32 cellular contexts compared by ENCODE assay signal in the genomic region with DNA sequence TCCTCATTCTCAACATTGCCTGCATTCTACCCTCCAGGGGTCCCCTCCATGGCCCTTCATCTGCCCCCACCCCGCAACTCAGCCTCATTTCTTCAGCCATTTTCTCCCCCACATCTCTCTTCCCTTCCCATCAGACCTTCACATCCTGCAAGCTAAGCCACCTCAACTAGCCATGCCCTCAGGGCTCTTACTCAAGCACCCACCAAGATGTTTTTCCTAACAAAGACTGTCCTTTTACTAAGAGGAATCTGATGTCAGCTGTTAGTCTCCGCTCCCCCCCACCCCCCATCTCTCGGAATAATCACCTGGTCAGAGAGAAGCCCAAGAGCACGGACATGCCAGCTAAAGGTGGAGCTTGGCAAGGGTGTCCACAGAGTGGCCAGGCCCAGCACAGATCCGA. TPM values are rescaled to one million over a fixed set of nuclear protein-coding genes. Genes with fewer than 3 reads are reported as not detected.
DNase-seq lines count a peak whose midpoint lies in the region; ATAC-seq and TF ChIP-seq lines count a peak whose summit lies in the region.
"Had no signal": no experiment of that assay in that cellular context is flagged by ENCODE, and none has a peak within 500 bp of the region (broad histone marks: within the 10 kb centered on the region; RNA-seq: fewer than 3 reads in every experiment).

No MANE protein-coding gene starts in this region.

- no peak overlapping the region for H2AFZ ChIP-seq in HCT116 (ENCODE audit: low read depth, low read length, poor library complexity, severe bottlenecking)

- no peak overlapping the region for H3K4me3 ChIP-seq in CD8-positive, alpha-beta T cell (ENCODE audit: low read depth, low read length)
- H3K4me3 ChIP-seq in HCT116 (replicated peaks in 1 of 2; ENCODE audit: low read depth in 1 of 2, low read length in 2 of 2) (no peak overlapping the region), mesendoderm (ENCODE audit: low read length) (no peak overlapping the region)
- H3K4me3 ChIP-seq: cardiac muscle cell, colonic mucosa, K562, MG63, prostate gland, sigmoid colon, SJCRH30, transverse colon had no signal

- H2BK15ac ChIP-seq in mesendoderm (replicated peaks; ENCODE audit: low read depth), result no peak overlapping the region

- no peak overlapping the region for H2BK5ac ChIP-seq in mesendoderm (ENCODE audit: low read length)

- TF ChIP-seq POLR2A in HCT116 (IDR thresholded peaks at IDR 0.05; ENCODE audit: borderline replicate concordance, extremely low read depth, insufficient read depth, insufficient read length), result no peak

- H3K79me2 ChIP-seq in HCT116 (ENCODE audit: insufficient read depth, low read length) (peaks cover 71% of the 10 kb centered on the region), mesendoderm (ENCODE audit: control insufficient read depth, insufficient read depth, low read length) (peaks cover 14% of the 10 kb centered on the region)

- no peaks in the 10 kb centered on the region for H4K20me1 ChIP-seq in HCT116 (ENCODE audit: insufficient read depth)

- no peaks in the 10 kb centered on the region for H3K9me3 ChIP-seq in CD8-positive, alpha-beta T cell (ENCODE audit: low read length)
- H3K9me3 ChIP-seq in HCT116 (ENCODE audit: control insufficient read depth in 1 of 2, insufficient read depth in 1 of 2, low read depth in 1 of 2, low read length in 2 of 2), result no peaks in the 10 kb centered on the region
- H3K9me3 ChIP-seq: colonic mucosa, MG63, prostate gland, sigmoid colon, transverse colon had no signal

- H3K9me3 Mint-ChIP-seq in CD8-positive, alpha-beta T cell, result peaks cover 2% of the 10 kb centered on the region
- no peaks in the 10 kb centered on the region for H3K9me3 Mint-ChIP-seq in type B pancreatic cell
- H3K9me3 Mint-ChIP-seq: activated T-helper 2 cell treated with anti-CD3 and anti-CD28 coated beads, Interferon-gamma antibody, Interleukin-2, Interleukin-4, amounts not matched to agents 10 μg/mL and 5 μg/mL and 100 μg/mL, durations not matched to agents 14 hours and 24 hours and 36 hours; immature natural killer cell had no signal

- peaks cover 19% of the 10 kb centered on the region for H3K79me1 ChIP-seq in mesendoderm (ENCODE audit: low read length)

- peaks cover 54% of the 10 kb centered on the region for H3K4me1 Mint-ChIP-seq in CD8-positive, alpha-beta T cell (ENCODE audit: low read depth)
- H3K4me1 Mint-ChIP-seq in type B pancreatic cell (ENCODE audit: unreplicated experiment), result peaks cover 25% of the 10 kb centered on the region

- no peaks in the 10 kb centered on the region for H3K27me3 ChIP-seq in CD8-positive, alpha-beta T cell (ENCODE audit: insufficient read depth, low read length)
- H3K27me3 ChIP-seq in HCT116 (ENCODE audit: insufficient read depth, low read length) (no peaks in the 10 kb centered on the region), mesendoderm (ENCODE audit: insufficient read depth, low read length, poor library complexity) (no peaks in the 10 kb centered on the region)
- H3K27me3 ChIP-seq: cardiac muscle cell, colonic mucosa, MG63, sigmoid colon, SJCRH30, transverse colon had no signal

- H3K36me3 Mint-ChIP-seq in CD8-positive, alpha-beta T cell, result peaks cover 41% of the 10 kb centered on the region
- peaks cover 22% of the 10 kb centered on the region for H3K36me3 Mint-ChIP-seq in type B pancreatic cell

- peaks cover 12% of the 10 kb centered on the region for H3K36me3 ChIP-seq in CD8-positive, alpha-beta T cell (ENCODE audit: insufficient read depth, low read length)
- no peaks in the 10 kb centered on the region for H3K36me3 ChIP-seq in HCT116 (ENCODE audit: control insufficient read depth in 1 of 2, insufficient read depth in 2 of 2, low read length in 2 of 2)
- H3K36me3 ChIP-seq in mesendoderm (ENCODE audit: control insufficient read depth, insufficient read depth, low read length), result no peaks in the 10 kb centered on the region
- H3K36me3 ChIP-seq: cardiac muscle cell, SJCRH30 had no signal

- no peak overlapping the region for H3K56ac ChIP-seq in mesendoderm (ENCODE audit: low read length)

- RAD21 ChIA-PET in HCT116 (lab: Charles Lee; ENCODE audit: low non-redundant PET in 1 of 2, low total read pairs in 2 of 2, uncharacterized antibody in 2 of 2, unreplicated experiment in 2 of 2), result no interaction called here

- H4K8ac ChIP-seq in mesendoderm (ENCODE audit: low read depth, low read length), result no peak overlapping the region

- no peak overlapping the region for H3K18ac ChIP-seq in mesendoderm (ENCODE audit: low read length)

- no peak for TF ChIP-seq CTCF in CD8-positive, alpha-beta T cell (IDR thresholded peaks at IDR 0.05)
- TF ChIP-seq CTCF in HCT116 (IDR thresholded peaks at IDR 0.05 in 2 of 3, conservative IDR thresholded peaks at IDR 0.05 in 1 of 3; ENCODE audit: borderline replicate concordance in 1 of 3, insufficient read depth in 1 of 3, low read depth in 2 of 3, low read length in 2 of 3), result no peak
- no peak for TF ChIP-seq CTCF in type B pancreatic cell (conservative IDR thresholded peaks at IDR 0.05)

- no peak overlapping the region for H4K5ac ChIP-seq in mesendoderm (ENCODE audit: low read length)

- no peaks in the 10 kb centered on the region for H3K9me2 ChIP-seq in HCT116 (ENCODE audit: insufficient read depth)

- no peak for ATAC-seq in CD8-positive, alpha-beta T cell
- ATAC-seq in HCT116 (no peak), left lobe of liver (no peak), HG02938 (IDR thresholded peaks at IDR 0.05; ENCODE audit: unreplicated experiment) (no peak)
- ATAC-seq: activated CD4-positive, alpha-beta T cell treated with anti-CD3 and anti-CD28 coated beads for 36 hours; K562 had no signal

- peak overlapping the region; percentile 2; the same call in 1 of the 2 replicates for H3K9ac ChIP-seq in HCT116 (ENCODE audit: low read length)
- H3K9ac ChIP-seq in mesendoderm (ENCODE audit: low read length), result no peak overlapping the region

- no peak overlapping the region for H3K27ac ChIP-seq in CD8-positive, alpha-beta T cell (ENCODE audit: low read depth, low read length)
- H3K27ac ChIP-seq in HCT116 (ENCODE audit: low read depth, low read length) (no peak overlapping the region), mesendoderm (ENCODE audit: low read depth, low read length) (no peak overlapping the region)
- H3K27ac ChIP-seq: cardiac muscle cell, colonic mucosa, prostate gland, sigmoid colon, SJCRH30, transverse colon, VCaP had no signal

- intact Hi-C loops in CD8-positive, alpha-beta T cell (cut with DNase I, micrococcal nuclease), result loop anchor here in 1 of 2 experiments (10.0 kb wide), 2 partner anchors 557 to 563 kb away; partner anchors contain the start of genes NDUFA10 and PASK
- intact Hi-C loops in HCT116 (cut with micrococcal nuclease), result no loop called here

- no peak overlapping the region for H2BK120ac ChIP-seq in mesendoderm (ENCODE audit: low read depth, low read length)

- no CpG with 5 or more reads among the region's 5 CpGs for WGBS in mesendoderm (ENCODE audit: extremely low coverage, insufficient coverage, low lambda C conversion rate)

- DNase-seq in CD8-positive, alpha-beta T cell, result no peak
- no peak for DNase-seq in HCT116 (ENCODE audit: low read depth, low spot score)
- DNase-seq in RPMI7951 (ENCODE audit: low read depth), result peak; percentile 81
- DNase-seq in mesendoderm, result peak; percentile 61
- no peak for DNase-seq in left lobe of liver (ENCODE audit: low spot score)
- DNase-seq in type B pancreatic cell (ENCODE audit: extremely low spot score, unreplicated experiment), result no peak
- DNase-seq: activated CD4-positive, alpha-beta T cell treated with anti-CD3 and anti-CD28 coated beads for 36 hours; activated naive CD8-positive, alpha-beta T cell treated with anti-CD3 and anti-CD28 coated beads for 36 hours; aorta; C1 segment of cervical spinal cord; colonic mucosa; effector CD8-positive, alpha-beta T cell; erythroblast; immature natural killer cell; mesenchymal stem cell; MG63; NCI-H1105 treated with DMSO at 0.1 percent for 48 hours; NCI-H2029; NCI-H524 treated with DMSO at 0.1 percent for 48 hours; sigmoid colon; SJCRH30; stimulated activated CD4-positive, alpha-beta T cell treated with anti-CD3 and anti-CD28 coated beads, Interleukin-4, amount 100 ng/mL, for 24 hours; T-helper 9 cell; transverse colon had no signal

- no peaks in the 10 kb centered on the region for H3K27me3 Mint-ChIP-seq in CD8-positive, alpha-beta T cell (ENCODE audit: low read depth)
- H3K27me3 Mint-ChIP-seq in type B pancreatic cell, result no peaks in the 10 kb centered on the region
- H3K27me3 Mint-ChIP-seq: activated CD4-positive, alpha-beta T cell treated with anti-CD3 and anti-CD28 coated beads for 36 hours; activated naive CD8-positive, alpha-beta T cell treated with anti-CD3 and anti-CD28 coated beads for 36 hours had no signal

- H3K4me3 Mint-ChIP-seq in CD8-positive, alpha-beta T cell, result no peak overlapping the region
- no peak overlapping the region for H3K4me3 Mint-ChIP-seq in type B pancreatic cell
- H3K4me3 Mint-ChIP-seq: activated CD4-positive, alpha-beta T cell treated with anti-CD3 and anti-CD28 coated beads for 36 hours; activated naive CD8-positive, alpha-beta T cell treated with anti-CD3 and anti-CD28 coated beads for 36 hours had no signal

- no peak overlapping the region for H2AK5ac ChIP-seq in mesendoderm (ENCODE audit: low read length)

- TF ChIP-seq RAD21 in HCT116 (IDR thresholded peaks at IDR 0.05; ENCODE audit: low read depth), result no peak

- peak overlapping the region; percentile 49 for H3K27ac Mint-ChIP-seq in CD8-positive, alpha-beta T cell
- no peak overlapping the region for H3K27ac Mint-ChIP-seq in type B pancreatic cell
- H3K27ac Mint-ChIP-seq: activated CD4-positive, alpha-beta T cell treated with anti-CD3 and anti-CD28 coated beads for 36 hours; activated naive CD8-positive, alpha-beta T cell treated with anti-CD3 and anti-CD28 coated beads for 36 hours; activated T-helper 2 cell treated with anti-CD3 and anti-CD28 coated beads, Interferon-gamma antibody, Interleukin-2, Interleukin-4, amounts not matched to agents 10 μg/mL and 5 μg/mL and 100 μg/mL, durations not matched to agents 14 hours and 24 hours and 36 hours had no signal

- H3K23ac ChIP-seq in mesendoderm (ENCODE audit: low read length), result no peak overlapping the region

- H3K4me1 ChIP-seq in CD8-positive, alpha-beta T cell (ENCODE audit: insufficient read depth, low read length), result peaks cover 40% of the 10 kb centered on the region
- H3K4me1 ChIP-seq in HCT116 (ENCODE audit: control insufficient read depth in 1 of 2, insufficient read depth in 2 of 2, low read length in 2 of 2) (peaks cover 46 to 62% of the 10 kb centered on the region in 2 experiments), mesendoderm (ENCODE audit: control insufficient read depth, low read depth, low read length) (peaks cover 5% of the 10 kb centered on the region)

- no peak overlapping the region for H3K4ac ChIP-seq in mesendoderm (ENCODE audit: low read depth, low read length)

- BruUV-seq in HCT116 (replicated peaks; lab: Mats Ljungman, UMichigan), result no TSS peak

- CTCF ChIA-PET in CD8-positive, alpha-beta T cell (lab: Charles Lee), result interaction anchor here (1.1 kb wide), 2 partner anchors 10 to 68 kb away, joined by 3 read pairs; no protein-coding TSS in a partner anchor
- CTCF ChIA-PET in HCT116 (lab: Charles Lee), result interaction anchor here (1.2 kb wide), 1 partner anchor 16 kb away, joined by 3 read pairs; no protein-coding TSS in a partner anchor

- H3K4me2 ChIP-seq in HCT116 (ENCODE audit: low read length) (no peak overlapping the region), mesendoderm (ENCODE audit: low read length) (no peak overlapping the region)

- POLR2A ChIA-PET in CD8-positive, alpha-beta T cell (lab: Charles Lee), result no interaction called here
- POLR2A ChIA-PET in HCT116 (lab: Charles Lee), result no interaction called here

RNA-seq across cellular contexts. Expression of gene CAPN10, which starts 4.7 kb away (rescaled TPM):
- total RNA-seq in CD8-positive, alpha-beta T cell, result 10 to 100 TPM; 65.9 to 68.9 TPM
- total RNA-seq in HCT116 (2021; ENCODE audit: unreplicated experiment) (40.7 TPM), left lobe of liver (13.7 TPM), type B pancreatic cell (ENCODE audit: low replicate concordance) (36.3 and 55.2 TPM in 2 replicates)
- polyA plus RNA-seq in HCT116 (2012), result 22.2 and 24.0 TPM in 2 replicates
- total RNA-seq in RPMI7951 (2014; rRNA removed; shearing (Covaris generic)), result 11.4 and 14.0 TPM in 2 replicates
- 11.8 TPM for polyA plus RNA-seq in mesendoderm (2013, experiment 1 of 2)
- 11.6 TPM for polyA plus RNA-seq in mesendoderm (2013, experiment 2 of 2)

RNA-seq across cellular contexts. Expression of gene RNPEPL1, which starts 13.5 kb away (rescaled TPM):
- 10 to 100 TPM; 73.3 to 75.0 TPM for total RNA-seq in CD8-positive, alpha-beta T cell
- total RNA-seq in HCT116 (2021; ENCODE audit: unreplicated experiment), result 49.7 TPM
- 56.1 and 58.0 TPM in 2 replicates for polyA plus RNA-seq in HCT116 (2012)
- total RNA-seq in RPMI7951 (2014; rRNA removed; shearing (Covaris generic)), result 13.1 and 15.4 TPM in 2 replicates
- polyA plus RNA-seq in mesendoderm (2013, experiment 1 of 2), result 5.8 TPM
- polyA plus RNA-seq in mesendoderm (2013, experiment 2 of 2), result 5.3 TPM
- total RNA-seq in left lobe of liver, result 40.6 TPM
- total RNA-seq in type B pancreatic cell (ENCODE audit: low replicate concordance), result 40.5 and 66.4 TPM in 2 replicates

RNA-seq across cellular contexts. Expression of gene DUSP28, which starts 21.7 kb away (rescaled TPM):
- total RNA-seq in CD8-positive, alpha-beta T cell, result 10 to 100 TPM; 16.4 to 17.3 TPM
- 5.6 TPM for total RNA-seq in HCT116 (2021; ENCODE audit: unreplicated experiment)
- polyA plus RNA-seq in HCT116 (2012), result 5.0 and 8.8 TPM in 2 replicates
- total RNA-seq in RPMI7951 (2014; rRNA removed; shearing (Covaris generic)), result 5.3 and 11.7 TPM in 2 replicates
- 1.6 TPM for polyA plus RNA-seq in mesendoderm (2013, experiment 1 of 2)
- polyA plus RNA-seq in mesendoderm (2013, experiment 2 of 2), result 1.6 TPM
- 2.0 TPM for total RNA-seq in left lobe of liver
- 4.3 and 6.4 TPM in 2 replicates for total RNA-seq in type B pancreatic cell (ENCODE audit: low replicate concordance)

RNA-seq across cellular contexts. Expression of gene ANKMY1, which starts 24.0 kb away (rescaled TPM):
- total RNA-seq in CD8-positive, alpha-beta T cell, result 10 to 100 TPM; 23.4 to 23.9 TPM
- total RNA-seq in HCT116 (2021; ENCODE audit: unreplicated experiment) (28.3 TPM), left lobe of liver (13.1 TPM), type B pancreatic cell (ENCODE audit: low replicate concordance) (13.4 and 16.8 TPM in 2 replicates)
- 22.6 and 23.2 TPM in 2 replicates for polyA plus RNA-seq in HCT116 (2012)
- total RNA-seq in RPMI7951 (2014; rRNA removed; shearing (Covaris generic)), result 3.6 and 4.0 TPM in 2 replicates
- polyA plus RNA-seq in mesendoderm (2013, experiment 1 of 2), result 2.1 TPM
- polyA plus RNA-seq in mesendoderm (2013, experiment 2 of 2), result 1.9 TPM

RNA-seq across cellular contexts. Expression of gene GPR35, which starts 43.5 kb away (rescaled TPM):
- 10 to 100 TPM; 17.5 to 18.7 TPM for total RNA-seq in CD8-positive, alpha-beta T cell
- total RNA-seq in HCT116 (2021; ENCODE audit: unreplicated experiment), result 4.2 TPM
- polyA plus RNA-seq in HCT116 (2012), result 4.7 and 5.5 TPM in 2 replicates
- total RNA-seq in RPMI7951 (2014; rRNA removed; shearing (Covaris generic)), result 0.10 and 0.12 TPM in 2 replicates
- 0.10 TPM for polyA plus RNA-seq in mesendoderm (2013, experiment 1 of 2)
- polyA plus RNA-seq in mesendoderm (2013, experiment 2 of 2), result 0.13 TPM
- 0.53 TPM for total RNA-seq in left lobe of liver
- 3.6 and 3.9 TPM in 2 replicates for total RNA-seq in type B pancreatic cell (ENCODE audit: low replicate concordance)
- total RNA-seq: G401, H1 had no signal

Comparison
In these comparisons a context has a peak if more than half of its experiments do, and no peak if none do; other contexts are left out.
1. DNase-seq: peak in RPMI7951 (single experiment) and mesendoderm (single experiment); none in CD8-positive, alpha-beta T cell (0 of 7), HCT116 (single experiment), left lobe of liver (single experiment) and type B pancreatic cell (single experiment).